Comparison of ENCODE assay signal across 9 cellular contexts in the genomic region with DNA sequence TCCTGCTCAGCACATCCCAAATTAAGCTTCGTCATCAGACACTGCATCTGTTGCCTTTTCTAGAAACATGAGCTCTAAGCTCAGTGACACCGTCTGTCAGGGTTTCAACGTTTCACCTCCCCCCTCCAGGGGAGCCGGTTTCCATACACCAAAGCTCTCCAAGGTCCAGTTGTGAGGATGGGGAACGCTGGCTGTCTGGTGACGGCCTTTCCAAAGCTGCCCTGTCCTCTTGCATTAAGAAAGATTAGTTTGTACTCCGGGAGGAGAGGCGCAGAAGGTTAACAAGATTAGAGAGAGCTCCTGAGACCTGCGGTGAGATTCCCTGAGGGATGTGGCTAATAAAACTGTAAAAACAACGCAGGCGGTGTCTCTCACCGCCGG.
DNase-seq lines count a peak whose midpoint lies in the region; ATAC-seq and TF ChIP-seq lines count a peak whose summit lies in the region.
"Had no signal": no experiment of that assay in that cellular context is flagged by ENCODE, and none has a peak within 500 bp of the region (broad histone marks: within the 10 kb centered on the region; RNA-seq: fewer than 3 reads in every experiment).

No MANE protein-coding gene starts in this region.

- no peak for DNase-seq in activated T-cell treated with anti-CD3 and anti-CD28 coated beads, Interleukin-2, amount 50 U/mL, for 24 hours
- DNase-seq in activated T-cell treated with anti-CD3 and anti-CD28 coated beads, Interleukin-2, amount 50 U/mL, for 1 hour = no peak
- DNase-seq in NB4 (ENCODE audit: low read depth) = peak; percentile 42
- DNase-seq in ecto neural progenitor cell (ENCODE audit: low spot score) = peak; percentile 67
- no peak for DNase-seq in stimulated activated naive B cell treated with anti-CD40 and anti-IgM and Interleukin-4, amounts not matched to agents 10 μg/mL and 1 μg/mL and 100 μg/mL, for 72 hours
- no peak for DNase-seq in COLO829 (ENCODE audit: low spot score)
- DNase-seq in stimulated activated CD4-positive, alpha-beta T cell treated with anti-CD3 and anti-CD28 coated beads, Interleukin-2, amount 100 ng/mL, for 48 hours = no peak
- DNase-seq: stomach had no signal

- H3K27ac Mint-ChIP-seq in activated T-cell treated with anti-CD3 and anti-CD28 coated beads, Interleukin-2, amount 50 U/mL, for 24 hours = peak overlapping the region; percentile 91
- peak overlapping the region; percentile 57 for H3K27ac Mint-ChIP-seq in stimulated activated naive B cell treated with anti-CD40 and anti-IgM and Interleukin-4, amounts not matched to agents 10 μg/mL and 1 μg/mL and 100 μg/mL, for 72 hours

- H3K4me1 Mint-ChIP-seq in activated T-cell treated with anti-CD3 and anti-CD28 coated beads, Interleukin-2, amount 50 U/mL, for 24 hours (ENCODE audit: low read depth) = peaks cover 32% of the 10 kb centered on the region
- H3K4me1 Mint-ChIP-seq in stimulated activated naive B cell treated with anti-CD40 and anti-IgM and Interleukin-4, amounts not matched to agents 10 μg/mL and 1 μg/mL and 100 μg/mL, for 72 hours = peaks cover 21 to 40% of the 10 kb centered on the region in 2 donors

- no peaks in the 10 kb centered on the region for H3K27me3 Mint-ChIP-seq in activated T-cell treated with anti-CD3 and anti-CD28 coated beads, Interleukin-2, amount 50 U/mL, for 24 hours
- H3K27me3 Mint-ChIP-seq in stimulated activated naive B cell treated with anti-CD40 and anti-IgM and Interleukin-4, amounts not matched to agents 10 μg/mL and 1 μg/mL and 100 μg/mL, for 72 hours = no peaks in the 10 kb centered on the region

- no peak for TF ChIP-seq CTCF in NB4 (IDR thresholded peaks at IDR 0.05; ENCODE audit: low read depth, low read length)

- ATAC-seq in stimulated activated naive B cell treated with anti-CD40 and anti-IgM and Interleukin-4, amounts not matched to agents 10 μg/mL and 1 μg/mL and 100 μg/mL, for 72 hours (replicated peaks) = no peak
- no peak for ATAC-seq in HG03354 (IDR thresholded peaks at IDR 0.05; ENCODE audit: poor library complexity, severe bottlenecking, unreplicated experiment)

- H3K36me3 Mint-ChIP-seq in activated T-cell treated with anti-CD3 and anti-CD28 coated beads, Interleukin-2, amount 50 U/mL, for 24 hours (ENCODE audit: low read depth) = no peaks in the 10 kb centered on the region
- H3K36me3 Mint-ChIP-seq in stimulated activated naive B cell treated with anti-CD40 and anti-IgM and Interleukin-4, amounts not matched to agents 10 μg/mL and 1 μg/mL and 100 μg/mL, for 72 hours = peaks cover 0 to 3% of the 10 kb centered on the region in 2 donors

- H3K4me3 Mint-ChIP-seq in activated T-cell treated with anti-CD3 and anti-CD28 coated beads, Interleukin-2, amount 50 U/mL, for 24 hours = peak overlapping the region; percentile 85
- H3K4me3 Mint-ChIP-seq in stimulated activated naive B cell treated with anti-CD40 and anti-IgM and Interleukin-4, amounts not matched to agents 10 μg/mL and 1 μg/mL and 100 μg/mL, for 72 hours = peak overlapping the region; percentile 82 to 87

- TF ChIP-seq POLR2A in NB4 (IDR thresholded peaks at IDR 0.05; ENCODE audit: extremely low read depth, insufficient read length) = peak; percentile 4

- H3K4me3 ChIP-seq in NB4 (ENCODE audit: low read depth, low read length) = peak overlapping the region; percentile 32

- no peaks in the 10 kb centered on the region for H3K9me3 Mint-ChIP-seq in activated T-cell treated with anti-CD3 and anti-CD28 coated beads, Interleukin-2, amount 50 U/mL, for 24 hours
- H3K9me3 Mint-ChIP-seq in stimulated activated naive B cell treated with anti-CD40 and anti-IgM and Interleukin-4, amounts not matched to agents 10 μg/mL and 1 μg/mL and 100 μg/mL, for 72 hours = peaks cover 3 to 7% of the 10 kb centered on the region in 2 donors

Comparison
In these comparisons a context has a peak if more than half of its experiments do, and no peak if none do; other contexts are left out.
1. DNase-seq: peak in NB4 (single experiment) and ecto neural progenitor cell (single experiment); none in activated T-cell treated with anti-CD3 and anti-CD28 coated beads, Interleukin-2, amount 50 U/mL, for 24 hours (single experiment), activated T-cell treated with anti-CD3 and anti-CD28 coated beads, Interleukin-2, amount 50 U/mL, for 1 hour (single experiment), stimulated activated naive B cell treated with anti-CD40 and anti-IgM and Interleukin-4, amounts not matched to agents 10 μg/mL and 1 μg/mL and 100 μg/mL, for 72 hours (single experiment), COLO829 (single experiment) and stimulated activated CD4-positive, alpha-beta T cell treated with anti-CD3 and anti-CD28 coated beads, Interleukin-2, amount 100 ng/mL, for 48 hours (0 of 2).